Comparison of ENCODE assay signal across 12 cellular contexts in the genomic region with DNA sequence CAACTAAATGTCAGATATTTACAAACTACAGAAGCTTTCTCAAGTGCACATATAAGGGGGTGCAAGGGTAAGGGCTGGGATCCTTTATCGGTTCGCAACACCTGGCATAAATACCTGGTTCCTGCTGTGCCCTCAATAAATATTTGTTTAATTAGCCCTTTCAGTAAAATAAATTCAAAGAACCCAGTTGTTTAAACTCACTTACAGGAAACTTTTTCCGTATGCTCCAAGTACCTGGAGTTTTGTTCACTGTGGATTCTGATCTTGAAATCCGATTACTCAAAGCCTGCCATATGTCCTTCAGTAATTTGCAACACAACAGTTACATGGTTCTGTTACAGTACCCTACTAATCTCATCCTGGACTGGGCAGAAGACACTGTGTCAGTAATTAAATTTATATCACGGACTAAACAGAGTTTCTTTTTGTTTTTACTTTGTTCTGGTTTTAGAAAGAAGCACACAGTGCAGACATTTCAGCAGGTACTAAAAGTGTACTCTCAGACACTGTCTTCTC. TPM values are rescaled to one million over a fixed set of nuclear protein-coding genes. Genes with fewer than 3 reads are reported as not detected.
DNase-seq lines count a peak whose midpoint lies in the region; ATAC-seq, FAIRE-seq and TF ChIP-seq lines count a peak whose summit lies in the region.
"Had no signal": no experiment of that assay in that cellular context is flagged by ENCODE, and none has a peak within 500 bp of the region (broad histone marks: within the 10 kb centered on the region; RNA-seq: fewer than 3 reads in every experiment).

No MANE protein-coding gene starts in this region.

- no peak for FAIRE-seq in keratinocyte (lab: Jason Lieb, UNC)

- H3K4me2 ChIP-seq in keratinocyte (ENCODE audit: control insufficient read depth, extremely low read depth, insufficient read depth, low read depth, low read length) = no peak overlapping the region

- H3K27ac ChIP-seq in heart left ventricle (peak overlapping the region; percentile 3 to 95 (median 87)), keratinocyte (ENCODE audit: control insufficient read depth, insufficient read depth, low read length) (peak overlapping the region; percentile 92)

- no peak for ATAC-seq in heart left ventricle
- ATAC-seq in left cardiac atrium = no peak
- ATAC-seq: activated CD4-positive, CD25-positive, alpha-beta regulatory T cell treated with anti-CD3 and anti-CD28 coated beads, Interleukin-2, amount 50 U/mL, for 24 hours had no signal

- DNase-seq in heart left ventricle = no peak
- no peak for DNase-seq in left cardiac atrium
- peak; percentile 97 for DNase-seq in NCI-H82 treated with DMSO at 0.1 percent for 48 hours (lab: John Stamatoyannopoulos, UW; ENCODE audit: unreplicated experiment)
- DNase-seq in keratinocyte (ENCODE audit: low read depth, low spot score) = no peak
- DNase-seq in type B pancreatic cell (ENCODE audit: extremely low spot score, unreplicated experiment) = no peak
- no peak for DNase-seq in NCI-H526 treated with DMSO at 0.1 percent for 48 hours (lab: John Stamatoyannopoulos, UW)
- DNase-seq in OCI-M1 (lab: John Stamatoyannopoulos, UW) = no peak
- no peak for DNase-seq in pons (ENCODE audit: low spot score)
- DNase-seq: activated T-cell treated with anti-CD3 and anti-CD28 coated beads, Interleukin-2, amount 50 U/mL, for 48 hours; occipital lobe; stimulated activated CD4-positive, alpha-beta T cell treated with anti-CD3 and anti-CD28 coated beads, Interleukin-4, amount 100 ng/mL, for 1 hour had no signal

- peaks cover 56% of the 10 kb centered on the region for H3K79me2 ChIP-seq in keratinocyte (ENCODE audit: control insufficient read depth, insufficient read depth, low read length)

- no peaks in the 10 kb centered on the region for H4K20me1 ChIP-seq in keratinocyte (ENCODE audit: control insufficient read depth, extremely low read depth, insufficient read depth, low read length)

- H3K36me3 ChIP-seq in heart left ventricle = no peaks in the 10 kb centered on the region
- H3K36me3 ChIP-seq in keratinocyte (ENCODE audit: control insufficient read depth in 2 of 2, extremely low read depth in 1 of 2, insufficient read depth in 2 of 2, low read length in 2 of 2) = no peaks in the 10 kb centered on the region

- H3K9me1 ChIP-seq in keratinocyte (ENCODE audit: control insufficient read depth, extremely low read depth, insufficient read depth, low read length) = peaks cover 9% of the 10 kb centered on the region

- H3K4me3 ChIP-seq in heart left ventricle = no peak overlapping the region
- no peak overlapping the region for H3K4me3 ChIP-seq in keratinocyte (ENCODE audit: control insufficient read depth in 2 of 3, extremely low read depth in 1 of 3, insufficient read depth in 2 of 3, low read depth in 1 of 3, low read length in 3 of 3)

- no peak overlapping the region for H2AFZ ChIP-seq in keratinocyte (ENCODE audit: control insufficient read depth, low read length)

- peaks cover 2% of the 10 kb centered on the region for H3K36me3 Mint-ChIP-seq in type B pancreatic cell

- peak overlapping the region; percentile 88 for H3K27ac Mint-ChIP-seq in type B pancreatic cell

- H3K4me1 Mint-ChIP-seq in type B pancreatic cell (ENCODE audit: unreplicated experiment) = peaks cover 51% of the 10 kb centered on the region

- H3K9ac ChIP-seq in keratinocyte (ENCODE audit: control insufficient read depth, extremely low read depth, insufficient read depth, low read length) = no peak overlapping the region

- no peaks in the 10 kb centered on the region for H3K9me3 ChIP-seq in heart left ventricle
- H3K9me3 ChIP-seq in keratinocyte (ENCODE audit: control insufficient read depth, low read depth, low read length) = no peaks in the 10 kb centered on the region

- H3K27me3 Mint-ChIP-seq in type B pancreatic cell = peaks cover 3% of the 10 kb centered on the region

- H3K9me3 Mint-ChIP-seq in type B pancreatic cell = no peaks in the 10 kb centered on the region

- TF ChIP-seq POLR2A in heart left ventricle (IDR thresholded peaks at IDR 0.05) = no peak

- WGBS in heart left ventricle, 4 donors = 62 to 70% (median 66%) methylated on average over 5 of the region's 5 CpGs

- H3K27me3 ChIP-seq in heart left ventricle = no peaks in the 10 kb centered on the region
- no peaks in the 10 kb centered on the region for H3K27me3 ChIP-seq in keratinocyte (ENCODE audit: control insufficient read depth, extremely low read depth, insufficient read depth, low read length)

- TF ChIP-seq CTCF in heart left ventricle (IDR thresholded peaks at IDR 0.05) (no peak), keratinocyte (optimal IDR thresholded peaks at IDR 0.05 in 1 of 3, IDR thresholded peaks at IDR 0.05 in 1 of 3, conservative IDR thresholded peaks at IDR 0.05 in 1 of 3; ENCODE audit: extremely low read depth in 1 of 3, insufficient read depth in 2 of 3, low read length in 3 of 3) (no peak), type B pancreatic cell (conservative IDR thresholded peaks at IDR 0.05) (no peak)

- dilution Hi-C loops in keratinocyte (cut with MboI; ENCODE audit: extremely low pct_ligation_motif_present, low sequenced_read_pairs) = no loop called here

- no peak overlapping the region for H3K4me3 Mint-ChIP-seq in type B pancreatic cell

- H3K4me1 ChIP-seq in heart left ventricle (peaks cover 9 to 94% (median 71%) of the 10 kb centered on the region in 12 donors), keratinocyte (ENCODE audit: control insufficient read depth, extremely low read depth, insufficient read depth, low read length) (peaks cover 48% of the 10 kb centered on the region)

- intact Hi-C loops in heart left ventricle (cut with DNase I) = loop anchor here in 5 of 10 donors (5.0 kb wide), 2 partner anchors 33 to 38 kb away; a partner anchor contains a TSS
- intact Hi-C loops in left cardiac atrium (cut with DNase I) = loop anchor here in 1 of 2 donors (5.0 kb wide), 1 partner anchor 33 kb away; no protein-coding TSS in a partner anchor

RNA-seq across cellular contexts. Expression of a gene that starts 36.9 kb away (rescaled TPM):
- total RNA-seq in heart left ventricle (10 to 100 TPM; 36.9 to 61.7 (median 53.3) TPM), left cardiac atrium (10 to 100 TPM; 33.4 to 41.2 TPM), type B pancreatic cell (ENCODE audit: low replicate concordance) (16.1 and 20.1 TPM in 2 replicates)
- polyA plus RNA-seq in heart left ventricle (10 to 100 TPM; 30.1 to 35.8 TPM), keratinocyte (10.4 to 13.8 TPM (median 12.6 TPM) in 3 replicates)
- 14.3 TPM for polyA plus RNA-seq in keratinocyte (2011; ENCODE audit: low read depth)
- polyA plus RNA-seq in keratinocyte (2011; cell fraction: cytosol; rRNA removed) = 5.1 and 6.1 TPM in 2 replicates
- 46.9 and 56.0 TPM in 2 replicates for polyA plus RNA-seq in keratinocyte (2011; cell fraction: nucleus; rRNA removed)
- 7.2 and 16.5 TPM in 2 replicates for polyA plus RNA-seq in keratinocyte (2012; ENCODE audit: low replicate concordance)
- 13.5 to 33.2 TPM (median 21.9 TPM) in 3 replicates for polyA minus RNA-seq in keratinocyte
- polyA minus RNA-seq in keratinocyte (2011; cell fraction: cytosol; rRNA and poly(A)+ RNA removed) = 5.2 TPM
- 15.9 and 22.5 TPM in 2 replicates for polyA minus RNA-seq in keratinocyte (2011; cell fraction: nucleus; rRNA and poly(A)+ RNA removed)
